9 cellular contexts compared by ENCODE assay signal in the genomic region with DNA sequence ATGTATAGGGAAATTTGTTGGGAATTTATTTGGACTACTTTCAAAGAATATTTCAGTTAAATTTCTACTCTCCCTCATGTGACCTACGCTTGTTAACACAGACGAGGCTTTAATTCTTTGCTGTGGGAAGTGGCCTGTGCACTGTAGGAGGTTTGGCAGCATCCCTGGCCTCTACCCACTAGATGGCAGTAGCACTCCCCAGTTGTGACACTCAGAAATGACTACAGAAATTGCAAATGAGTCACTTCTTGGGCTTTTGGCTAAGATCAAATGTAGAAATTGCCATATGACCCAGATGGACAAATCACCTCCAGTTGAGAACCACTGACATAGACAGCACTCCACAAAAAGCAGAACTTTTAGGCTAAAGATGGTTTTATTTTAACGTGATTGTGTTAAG. TPM values are rescaled to one million over a fixed set of nuclear protein-coding genes. Genes with fewer than 3 reads are reported as not detected.
DNase-seq lines count a peak whose midpoint lies in the region; ATAC-seq and TF ChIP-seq lines count a peak whose summit lies in the region.
"Had no signal": no experiment of that assay in that cellular context is flagged by ENCODE, and none has a peak within 500 bp of the region (broad histone marks: within the 10 kb centered on the region; RNA-seq: fewer than 3 reads in every experiment).

No MANE protein-coding gene starts in this region.

- ATAC-seq in HG03139 (IDR thresholded peaks at IDR 0.05; ENCODE audit: unreplicated experiment) = no peak

- H3K4me1 ChIP-seq in SK-N-SH (ENCODE audit: control insufficient read depth in 1 of 2, insufficient read depth in 2 of 2, low read depth in 1 of 2, low read length in 1 of 2) = peaks cover 0 to 8% of the 10 kb centered on the region in 2 experiments; a peak in 2 of 4 replicates
- H3K4me1 ChIP-seq in cardiac muscle cell (ENCODE audit: low read depth) = peaks cover 6% of the 10 kb centered on the region

- POLR2A ChIA-PET in SK-N-SH (lab: Yijun Ruan, JAX) = no interaction called here

- no peaks in the 10 kb centered on the region for H3K9me2 ChIP-seq in SK-N-SH

- in situ Hi-C loops in KBM-7 (cut with MboI; ENCODE audit: low pct_unique_long_range_greater_than_20kb, low sequenced_read_pairs) = no loop called here

- H3K9me3 ChIP-seq in SK-N-SH (no peaks in the 10 kb centered on the region), cardiac muscle cell (ENCODE audit: low read depth) (no peaks in the 10 kb centered on the region)

- TF ChIP-seq CTCF in GM20000 (IDR thresholded peaks at IDR 0.05; ENCODE audit: extremely low read depth, missing control alignments) (peak; percentile 57), SK-N-SH (IDR thresholded peaks at IDR 0.05) (peak; percentile 95), cardiac muscle cell (IDR thresholded peaks at IDR 0.05; ENCODE audit: low read depth, low read length) (peak; percentile 76)

- no peak overlapping the region for H3K4me3 ChIP-seq in SK-N-SH (ENCODE audit: low read depth in 2 of 2, low read length in 1 of 2)
- H3K4me3 ChIP-seq in cardiac muscle cell = no peak overlapping the region

- no peak overlapping the region for H3K4me2 ChIP-seq in SK-N-SH

- no peak overlapping the region for H2AFZ ChIP-seq in SK-N-SH (ENCODE audit: low read depth)

- H3K27ac ChIP-seq in SK-N-SH (ENCODE audit: low read depth in 2 of 2, low read length in 1 of 2) (no peak overlapping the region; a peak in 2 of 4 replicates), cardiac muscle cell (no peak overlapping the region)

- no peak for TF ChIP-seq EP300 in SK-N-SH (IDR thresholded peaks at IDR 0.05; ENCODE audit: borderline replicate concordance in 1 of 2, low read depth in 1 of 2, low read length in 1 of 2)

- CTCF ChIA-PET in SK-N-SH (lab: Yijun Ruan, JAX) = interaction anchor here (0.6 to 2.3 kb wide), 15 partner anchors 11 to 171 kb away, joined by 3 to 18 read pairs (median 4); partner anchors contain the start of gene PIR

- TF ChIP-seq RAD21 in SK-N-SH (IDR thresholded peaks at IDR 0.05; ENCODE audit: low read length) = peak; percentile 85

- peaks cover 0 to 2% of the 10 kb centered on the region in 2 experiments for H3K36me3 ChIP-seq in SK-N-SH (replicated peaks in 1 of 2; ENCODE audit: control insufficient read depth in 1 of 2, insufficient read depth in 2 of 2, low read length in 1 of 2)
- H3K36me3 ChIP-seq in cardiac muscle cell = no peaks in the 10 kb centered on the region

- DNase-seq in COLO668 (lab: John Stamatoyannopoulos, UW; ENCODE audit: unreplicated experiment) (peak; percentile 30), GM20000 (ENCODE audit: low spot score) (peak; percentile 12), KBM-7 (peak; percentile 87), SK-N-SH (peak; percentile 54), cardiac muscle cell (ENCODE audit: low read depth in 1 of 2, low spot score in 1 of 2) (peak; percentile 71 to 73), retina (peak; percentile 63)
- peak; percentile 10 for DNase-seq in activated naive CD8-positive, alpha-beta T cell treated with anti-CD3 and anti-CD28 coated beads, Interleukin-2, amount 50 U/mL, for 16 hours (ENCODE audit: low read depth, low spot score)

- no peaks in the 10 kb centered on the region for H3F3A ChIP-seq in SK-N-SH (replicated peaks; ENCODE audit: insufficient read depth)

- H4K20me1 ChIP-seq in SK-N-SH (ENCODE audit: insufficient read depth) = no peaks in the 10 kb centered on the region

- H3K9ac ChIP-seq in SK-N-SH = no peak overlapping the region

- 22% methylated on average over 3 of the region's 3 CpGs for WGBS in SK-N-SH (ENCODE audit: low lambda C conversion rate)

- H3K27me3 ChIP-seq in SK-N-SH (ENCODE audit: insufficient read depth) (no peaks in the 10 kb centered on the region), cardiac muscle cell (no peaks in the 10 kb centered on the region)

- H3K79me2 ChIP-seq in SK-N-SH (ENCODE audit: insufficient read depth) = no peaks in the 10 kb centered on the region

TF ChIP-seq in SK-N-SH, 30 proteins besides CTCF, POLR2A, EP300 and RAD21:
- TF ChIP-seq JUND (IDR thresholded peaks at IDR 0.05) (no peak), FOSL2 (IDR thresholded peaks at IDR 0.05; ENCODE audit: borderline replicate concordance, low read depth) (peak; percentile 39; the same call in 1 of the 2 replicates), SMC3 (IDR thresholded peaks at IDR 0.05; ENCODE audit: low read depth, low read length) (peak; percentile 81), MEF2A (IDR thresholded peaks at IDR 0.05; ENCODE audit: borderline replicate concordance, low read depth) (no peak)

RNA-seq across cellular contexts. Expression of gene PIR, which starts 22.1 kb away (rescaled TPM):
- polyA plus RNA-seq in SK-N-SH (2012; rRNA removed) (12.3 and 13.2 TPM in 2 replicates), cardiac muscle cell (5.3 and 5.9 TPM in 2 replicates)
- polyA plus RNA-seq in SK-N-SH (2012; cell fraction: cytosol; rRNA removed) = 16.1 and 16.5 TPM in 2 replicates
- 10.8 and 12.6 TPM in 2 replicates for polyA plus RNA-seq in SK-N-SH (2012; cell fraction: nucleus; rRNA removed)
- total RNA-seq in cardiac muscle cell = 3.4 and 4.5 TPM in 2 replicates

RNA-seq across cellular contexts. Expression of gene BMX, which starts 29.6 kb away (rescaled TPM):
- polyA plus RNA-seq in SK-N-SH (2012; rRNA removed) (not detected in 2 replicates), cardiac muscle cell (0.13 TPM in 1 of 2 replicates, not detected in the other)
- 0.01 TPM in 1 of 2 replicates, not detected in the other for polyA plus RNA-seq in SK-N-SH (2012; cell fraction: cytosol; rRNA removed)
- polyA plus RNA-seq in SK-N-SH (2012; cell fraction: nucleus; rRNA removed) = not detected in 2 replicates
- not detected in 2 replicates for total RNA-seq in cardiac muscle cell
- total RNA-seq: T-helper 2 cell treated with Interferon-gamma antibody and Interleukin-4, amounts not matched to agents 100 ng/mL and 5 ng/mL, for 36 hours had no signal

Comparison
In these comparisons a context has a peak if more than half of its experiments do, and no peak if none do; other contexts are left out.
1. DNase-seq: peak in every context shown above with its lines; median percentile 87 in KBM-7; 72 in cardiac muscle cell; 63 in retina; 54 in SK-N-SH; 30 in COLO668; 12 in GM20000; 10 in activated naive CD8-positive, alpha-beta T cell treated with anti-CD3 and anti-CD28 coated beads, Interleukin-2, amount 50 U/mL, for 16 hours.